Comparison of ENCODE assay signal across 8 cellular contexts in genomic region chr5:139077899-139078298, GRCh38.
"Had no signal": no experiment of that assay in that cellular context is flagged by ENCODE, and none has a peak within 500 bp of the region (broad histone marks: within the 10 kb centered on the region; RNA-seq: fewer than 3 reads in every experiment).

No MANE protein-coding gene starts in this region.

- H3K36me3 ChIP-seq: HAP-1 had no signal

- H3K27ac ChIP-seq: GM23248, HL-60 had no signal

- H3K4me1 ChIP-seq: HAP-1 had no signal

- H3K4me3 Mint-ChIP-seq: HFFc6, IgD-negative memory B cell had no signal

- DNase-seq: GM23248, GOT3, H7, HFFc6 had no signal

- H3K9me3 ChIP-seq: HAP-1 had no signal

- H3K27ac Mint-ChIP-seq: HFFc6 had no signal

- ATAC-seq: HCT116 had no signal

- H3K4me3 ChIP-seq: GM23248, HAP-1 had no signal

- H3K9me3 Mint-ChIP-seq: HFFc6, IgD-negative memory B cell had no signal

- H3K27me3 Mint-ChIP-seq: IgD-negative memory B cell had no signal
